35 cellular contexts compared by ENCODE assay signal in the genomic region with DNA sequence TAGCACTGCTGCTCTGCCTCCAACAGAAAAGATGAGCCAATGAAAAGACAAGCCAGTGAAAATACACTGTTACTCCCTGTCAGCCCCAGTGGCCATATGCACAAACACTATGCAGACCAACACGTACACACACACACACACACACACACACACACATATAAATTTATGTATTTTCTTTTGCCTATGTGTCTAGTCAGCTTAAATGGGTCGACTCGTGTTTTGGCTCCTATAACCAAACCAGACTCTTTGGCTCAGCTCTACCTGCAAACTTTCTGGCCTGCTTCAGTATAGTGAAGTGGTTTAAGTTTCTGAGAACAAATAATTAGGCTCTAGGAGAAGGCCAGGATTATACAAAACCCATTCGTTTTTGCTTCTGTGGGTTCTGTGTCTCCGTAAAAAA. TPM values are rescaled to one million over a fixed set of nuclear protein-coding genes. Genes with fewer than 3 reads are reported as not detected.
"Had no signal": no experiment of that assay in that cellular context is flagged by ENCODE, and none has a peak within 500 bp of the region (broad histone marks: within the 10 kb centered on the region; RNA-seq: fewer than 3 reads in every experiment).

No MANE protein-coding gene starts in this region.

- H3K27ac Mint-ChIP-seq: dendritic cell treated with granulocyte-macrophage colony-stimulating factor and Interleukin-4, amounts not matched to agents 40 ng/mL and 50 ng/mL, for 4 days; effector memory CD8-positive, alpha-beta T cell; endodermal cell; mesothelial cell of epicardium; naive B cell had no signal

- H3K36me3 ChIP-seq: colonic mucosa, esophagus squamous epithelium, gastrocnemius medialis, heart right ventricle, left lung, lower lobe of right lung had no signal

- H3K36me3 Mint-ChIP-seq: mesothelial cell of epicardium, naive B cell had no signal

- H3K9me3 ChIP-seq: colonic mucosa, esophagus squamous epithelium, gastrocnemius medialis, heart right ventricle, left lung, lower lobe of right lung, mucosa of descending colon had no signal

- DNase-seq: colonic mucosa; cortex of kidney; effector CD8-positive, alpha-beta T cell; effector memory CD8-positive, alpha-beta T cell; endodermal cell; erythroblast; esophagus squamous epithelium; foreskin fibroblast; foreskin melanocyte; gastrocnemius medialis; glutamatergic neuron; head of caudate nucleus; heart right ventricle; hippocampal formation; left cardiac atrium; left lung; left ventricle myocardium superior; lower lobe of right lung; mesenchymal stem cell; mucosa of descending colon; naive B cell had no signal

- H3K4me1 ChIP-seq: colonic mucosa, esophagus squamous epithelium, gastrocnemius medialis, heart right ventricle, left lung, lower lobe of right lung had no signal

- H3K27me3 Mint-ChIP-seq: dendritic cell treated with granulocyte-macrophage colony-stimulating factor and Interleukin-4, amounts not matched to agents 40 ng/mL and 50 ng/mL, for 4 days had no signal

- H3K27me3 ChIP-seq: colonic mucosa, esophagus squamous epithelium, gastrocnemius medialis, heart right ventricle, left lung had no signal

- H3K4me1 Mint-ChIP-seq: naive B cell had no signal

- H3K4me3 Mint-ChIP-seq: dendritic cell treated with granulocyte-macrophage colony-stimulating factor and Interleukin-4, amounts not matched to agents 40 ng/mL and 50 ng/mL, for 4 days; effector memory CD8-positive, alpha-beta T cell; endodermal cell; mesothelial cell of epicardium; naive B cell had no signal

- H3K9me3 Mint-ChIP-seq: dendritic cell treated with granulocyte-macrophage colony-stimulating factor and Interleukin-4, amounts not matched to agents 40 ng/mL and 50 ng/mL, for 4 days; endodermal cell; mesothelial cell of epicardium had no signal

- ATAC-seq: effector memory CD8-positive, alpha-beta T cell; esophagus mucosa; gastrocnemius medialis; heart right ventricle; left cardiac atrium; left lung; left ventricle myocardium superior; lower lobe of right lung; mucosa of descending colon had no signal

- H3K4me3 ChIP-seq: colonic mucosa, esophagus squamous epithelium, gastrocnemius medialis, heart right ventricle, left lung, lower lobe of right lung, mucosa of descending colon had no signal

- FAIRE-seq: endometrium, islet of Langerhans, keratinocyte had no signal

- H3K27ac ChIP-seq: colonic mucosa, epithelial cell of prostate, esophagus squamous epithelium, gastrocnemius medialis, heart right ventricle, left lung, lower lobe of right lung had no signal

RNA-seq across cellular contexts. Expression of a gene that starts 30.3 kb away (rescaled TPM):
- total RNA-seq: colonic mucosa, dermis microvascular lymphatic vessel endothelial cell, endodermal cell, esophagus mucosa, esophagus squamous epithelium, gastrocnemius medialis, glomerular endothelial cell, heart right ventricle, kidney epithelial cell, left cardiac atrium, left lung, left ventricle myocardium superior, lower leg skin, lower lobe of right lung, lung microvascular endothelial cell, mesenteric fat pad, mesothelial cell of epicardium, mucosa of descending colon, myocyte had no signal
- polyA plus RNA-seq: heart right ventricle, keratinocyte had no signal
